In the genomic region with DNA sequence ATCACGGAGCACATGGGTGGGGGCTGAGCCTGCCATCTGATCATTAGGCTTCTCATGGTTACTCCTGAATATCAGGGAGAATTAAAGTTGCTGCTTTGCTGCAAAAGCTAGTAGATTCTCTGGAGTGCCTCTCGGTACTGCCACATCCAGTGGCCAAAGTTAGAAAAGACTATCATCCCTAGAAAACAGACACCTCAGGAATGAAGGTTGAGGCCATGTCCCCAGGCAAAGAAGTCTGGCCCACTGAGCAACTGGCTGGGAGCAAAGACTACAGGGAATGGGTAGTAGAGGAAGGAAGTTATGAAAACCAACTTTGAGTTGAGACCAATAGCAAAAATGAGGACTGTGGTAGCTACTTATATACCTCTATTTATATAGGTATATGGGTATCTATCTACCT, we compare ENCODE assay signal across 1 cellular context.
TF ChIP-seq lines count a peak whose summit lies in the region.

No MANE protein-coding gene starts in this region.

TF ChIP-seq in IMR-90, 13 proteins besides CTCF, POLR2A, EP300 and RAD21 (continued from another document):
- TF ChIP-seq, protein P1, sequence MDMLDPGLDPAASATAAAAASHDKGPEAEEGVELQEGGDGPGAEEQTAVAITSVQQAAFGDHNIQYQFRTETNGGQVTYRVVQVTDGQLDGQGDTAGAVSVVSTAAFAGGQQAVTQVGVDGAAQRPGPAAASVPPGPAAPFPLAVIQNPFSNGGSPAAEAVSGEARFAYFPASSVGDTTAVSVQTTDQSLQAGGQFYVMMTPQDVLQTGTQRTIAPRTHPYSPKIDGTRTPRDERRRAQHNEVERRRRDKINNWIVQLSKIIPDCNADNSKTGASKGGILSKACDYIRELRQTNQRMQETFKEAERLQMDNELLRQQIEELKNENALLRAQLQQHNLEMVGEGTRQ (IDR thresholded peaks at IDR 0.05; ENCODE audit: low read depth, low read length) = no peak
- TF ChIP-seq FOS (IDR thresholded peaks at IDR 0.05; ENCODE audit: low read depth, low read length) (no peak), MXI1 (IDR thresholded peaks at IDR 0.05; ENCODE audit: borderline replicate concordance, low read depth, low read length) (no peak)
